In the genomic region with DNA sequence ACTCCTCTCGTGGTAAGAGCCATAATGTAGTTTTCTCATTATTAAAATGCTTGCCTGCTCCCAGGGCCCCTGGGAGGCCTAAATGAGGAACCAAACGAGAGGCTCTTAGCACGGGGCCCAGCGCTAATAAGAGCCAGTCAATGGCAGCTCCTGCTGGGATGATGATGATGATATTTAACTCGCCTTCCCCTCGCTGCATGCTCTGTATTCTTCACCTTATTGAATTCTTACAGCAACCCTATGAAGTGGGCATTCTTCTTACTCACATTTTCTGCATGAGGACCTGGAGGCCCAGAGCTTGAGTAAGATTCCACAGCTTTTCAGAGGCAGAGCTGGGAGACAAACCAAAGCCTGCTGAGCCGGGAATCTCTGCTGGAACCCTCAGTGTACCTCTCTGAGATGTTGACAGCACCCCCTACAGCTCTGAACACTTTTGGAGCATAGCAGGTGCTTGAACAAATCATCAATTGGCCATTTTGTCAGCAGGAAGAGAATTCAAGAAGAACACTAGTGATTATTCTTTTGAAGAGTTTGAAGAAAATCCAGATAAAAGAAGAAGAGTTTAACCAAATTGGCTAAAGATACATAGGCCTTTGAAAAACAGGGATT, we compare ENCODE assay signal across 19 cellular contexts.
"Had no signal": no experiment of that assay in that cellular context is flagged by ENCODE, and none has a peak within 500 bp of the region (broad histone marks: within the 10 kb centered on the region; RNA-seq: fewer than 3 reads in every experiment).

No MANE protein-coding gene starts in this region.

- H3K27ac Mint-ChIP-seq: activated CD4-positive, alpha-beta memory T cell treated with anti-CD3 and anti-CD28 coated beads, Interleukin-2, amount 10 ng/mL, durations not matched to agents 7 days and 5 days; activated naive CD4-positive, alpha-beta T cell treated with anti-CD3 and anti-CD28 coated beads for 36 hours; activated T-cell treated with anti-CD3 and anti-CD28 coated beads, Interleukin-2, amount 50 U/mL, for 24 hours; natural killer cell; stimulated activated naive CD8-positive, alpha-beta T cell treated with anti-CD3 and anti-CD28 coated beads, Interleukin-15, Interleukin-2, amounts not matched to agents 100 ng/mL and 50 ng/mL, for 24 hours had no signal

- H3K4me1 ChIP-seq: lower lobe of right lung, suprapubic skin had no signal

- H3K4me1 Mint-ChIP-seq: natural killer cell had no signal

- H3K27me3 ChIP-seq: suprapubic skin, uterus had no signal

- H3K4me3 Mint-ChIP-seq: activated CD4-positive, alpha-beta memory T cell treated with anti-CD3 and anti-CD28 coated beads, Interleukin-2, amount 10 ng/mL, durations not matched to agents 7 days and 5 days; activated naive CD4-positive, alpha-beta T cell treated with anti-CD3 and anti-CD28 coated beads for 36 hours; activated T-cell treated with anti-CD3 and anti-CD28 coated beads, Interleukin-2, amount 50 U/mL, for 24 hours; brain; natural killer cell; stimulated activated naive CD8-positive, alpha-beta T cell treated with anti-CD3 and anti-CD28 coated beads, Interleukin-15, Interleukin-2, amounts not matched to agents 100 ng/mL and 50 ng/mL, for 24 hours had no signal

- H3K36me3 ChIP-seq: lower lobe of right lung, suprapubic skin, transverse colon, uterus had no signal

- H3K27ac ChIP-seq: lower lobe of right lung, suprapubic skin, transverse colon, uterus had no signal

- H3K4me3 ChIP-seq: lower lobe of right lung, suprapubic skin, transverse colon, uterus had no signal

- ATAC-seq: lower lobe of right lung, natural killer cell, right cardiac atrium had no signal

- DNase-seq: activated CD4-positive, alpha-beta memory T cell treated with anti-CD3 and anti-CD28 coated beads, Interleukin-2, amount 10 ng/mL, durations not matched to agents 7 days and 5 days; activated CD4-positive, alpha-beta T cell treated with anti-CD3 and anti-CD28 coated beads for 48 hours; activated CD4-positive, CD25-positive, alpha-beta regulatory T cell; activated naive CD4-positive, alpha-beta T cell treated with anti-CD3 and anti-CD28 coated beads for 36 hours; activated T-cell treated with anti-CD3 and anti-CD28 coated beads, Interleukin-2, amount 50 U/mL, for 24 hours; anterior cingulate cortex; caudate nucleus; foreskin melanocyte; hypothalamus; lower lobe of right lung; natural killer cell; nucleus accumbens; right cardiac atrium; T-helper 9 cell; transverse colon; uterus had no signal

- H3K9me3 Mint-ChIP-seq: activated CD4-positive, alpha-beta memory T cell treated with anti-CD3 and anti-CD28 coated beads, Interleukin-2, amount 10 ng/mL, durations not matched to agents 7 days and 5 days; activated naive CD4-positive, alpha-beta T cell treated with anti-CD3 and anti-CD28 coated beads for 36 hours; activated T-cell treated with anti-CD3 and anti-CD28 coated beads, Interleukin-2, amount 50 U/mL, for 24 hours; natural killer cell; stimulated activated naive CD8-positive, alpha-beta T cell treated with anti-CD3 and anti-CD28 coated beads, Interleukin-15, Interleukin-2, amounts not matched to agents 100 ng/mL and 50 ng/mL, for 24 hours had no signal

- H3K9me3 ChIP-seq: lower lobe of right lung, suprapubic skin, transverse colon, uterus had no signal

- H3K36me3 Mint-ChIP-seq: brain, natural killer cell had no signal
